In the genomic region with DNA sequence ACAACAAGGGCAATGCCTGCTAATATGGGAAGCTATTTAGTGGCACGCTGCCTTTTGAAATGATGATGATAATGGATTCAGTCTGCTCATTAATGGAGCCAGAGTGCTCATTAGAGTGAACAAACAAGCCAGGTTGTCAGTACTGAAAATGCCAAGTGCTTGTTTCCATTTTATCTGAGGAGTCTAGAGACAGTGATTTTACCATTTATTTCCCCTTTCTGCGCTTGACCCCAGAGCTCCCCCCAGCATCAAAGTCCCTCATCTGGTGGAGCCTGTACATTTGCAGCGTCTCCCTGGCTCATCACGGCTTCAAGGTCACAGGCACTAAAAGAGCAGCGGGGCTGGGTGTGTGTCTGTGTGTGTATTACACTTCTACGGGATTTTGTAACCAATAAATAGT, we compare ENCODE assay signal across 10 cellular contexts.
DNase-seq lines count a peak whose midpoint lies in the region; ATAC-seq and TF ChIP-seq lines count a peak whose summit lies in the region.
"Had no signal": no experiment of that assay in that cellular context is flagged by ENCODE, and none has a peak within 500 bp of the region (broad histone marks: within the 10 kb centered on the region; RNA-seq: fewer than 3 reads in every experiment).

No MANE protein-coding gene starts in this region.

- no peak overlapping the region for H2AFZ ChIP-seq in neural progenitor cell (replicated peaks)

- peaks cover 7% of the 10 kb centered on the region for H3F3A ChIP-seq in neural progenitor cell (ENCODE audit: low read depth)

- TF ChIP-seq POLR2A in lower leg skin (IDR thresholded peaks at IDR 0.05), result no peak

- H3K4me3 ChIP-seq in effector memory CD4-positive, alpha-beta T cell (ENCODE audit: insufficient read depth, low read depth, low read length, poor library complexity, severe bottlenecking), result peak overlapping the region; percentile 62
- peak overlapping the region; percentile 49 for H3K4me3 ChIP-seq in neural progenitor cell
- H3K4me3 ChIP-seq in lower leg skin (ENCODE audit: low read depth, poor library complexity, severe bottlenecking), result no peak overlapping the region
- H3K4me3 ChIP-seq: lung had no signal

- no peaks in the 10 kb centered on the region for H3K36me3 Mint-ChIP-seq in neural progenitor cell

- TF ChIP-seq CTCF in neural progenitor cell (IDR thresholded peaks at IDR 0.05) (no peak), lower leg skin (IDR thresholded peaks at IDR 0.05) (no peak)

- ATAC-seq in GM18867 (IDR thresholded peaks at IDR 0.05; ENCODE audit: unreplicated experiment) (no peak), GM19397 (IDR thresholded peaks at IDR 0.05; ENCODE audit: unreplicated experiment) (no peak)

- no peaks in the 10 kb centered on the region for H3K79me2 ChIP-seq in neural progenitor cell (ENCODE audit: low read depth)

- H3K4me1 ChIP-seq in effector memory CD4-positive, alpha-beta T cell (ENCODE audit: control insufficient read depth, insufficient read depth, low read length, poor library complexity, severe bottlenecking), result peaks cover 12% of the 10 kb centered on the region
- peaks cover 12% of the 10 kb centered on the region for H3K4me1 ChIP-seq in neural progenitor cell
- H3K4me1 ChIP-seq: uterus had no signal

- DNase-seq in DMS153 (lab: John Stamatoyannopoulos, UW) (peak; percentile 76), NCI-H1436 (lab: John Stamatoyannopoulos, UW) (peak; percentile 84), neural progenitor cell (ENCODE audit: low spot score) (peak; percentile 50), germinal center (ENCODE audit: low spot score) (no peak), lower leg skin (ENCODE audit: low spot score in 2 of 2) (no peak)
- DNase-seq in effector memory CD4-positive, alpha-beta T cell, result no peak

- H3K27me3 ChIP-seq in effector memory CD4-positive, alpha-beta T cell (replicated peaks; ENCODE audit: control insufficient read depth, insufficient read depth, low read length, poor library complexity, severe bottlenecking), result peaks cover 13% of the 10 kb centered on the region
- peaks cover 45% of the 10 kb centered on the region for H3K27me3 ChIP-seq in neural progenitor cell

- no peaks in the 10 kb centered on the region for H3K36me3 ChIP-seq in effector memory CD4-positive, alpha-beta T cell (ENCODE audit: control insufficient read depth, insufficient read depth, low read length)
- no peaks in the 10 kb centered on the region for H3K36me3 ChIP-seq in neural progenitor cell
- H3K36me3 ChIP-seq: uterus had no signal

- peaks cover 11% of the 10 kb centered on the region for H4K20me1 ChIP-seq in neural progenitor cell (ENCODE audit: low read depth)

- no peak overlapping the region for H3K9ac ChIP-seq in neural progenitor cell

- intact Hi-C loops in lower leg skin (cut with DNase I; ENCODE audit: low total_unique reads), result no loop called here

- WGBS in lower leg skin, 2 donors, result 22 to 35% methylated on average over 6 of the region's 6 CpGs

- no peak overlapping the region for H3K27ac ChIP-seq in effector memory CD4-positive, alpha-beta T cell (ENCODE audit: insufficient read depth, low read length, poor library complexity, severe bottlenecking)
- no peak overlapping the region for H3K27ac ChIP-seq in neural progenitor cell
- H3K27ac ChIP-seq: uterus had no signal

- no peaks in the 10 kb centered on the region for H3K9me3 Mint-ChIP-seq in neural progenitor cell

- H3K4me1 Mint-ChIP-seq in neural progenitor cell, result peaks cover 17% of the 10 kb centered on the region

- peak overlapping the region; percentile 94 for H3K4me2 ChIP-seq in neural progenitor cell

- H3K4me3 Mint-ChIP-seq in neural progenitor cell, result peak overlapping the region; percentile 88

- peaks cover 2% of the 10 kb centered on the region for H3K27me3 Mint-ChIP-seq in neural progenitor cell (ENCODE audit: insufficient read depth, low read depth)

- H3K27ac Mint-ChIP-seq in neural progenitor cell, result no peak overlapping the region

- no peaks in the 10 kb centered on the region for H3K9me3 ChIP-seq in effector memory CD4-positive, alpha-beta T cell (ENCODE audit: control insufficient read depth, low read length)
- H3K9me3 ChIP-seq in neural progenitor cell (ENCODE audit: low read depth), result no peaks in the 10 kb centered on the region
- H3K9me3 ChIP-seq: uterus had no signal

Comparison
In these comparisons a context has a peak if more than half of its experiments do, and no peak if none do; other contexts are left out.
1. DNase-seq: peak in DMS153 (single experiment), NCI-H1436 (single experiment) and neural progenitor cell (single experiment); none in effector memory CD4-positive, alpha-beta T cell (0 of 3), germinal center (single experiment) and lower leg skin (0 of 2).